Comparison of ENCODE assay signal across 1 cellular context in the genomic region with DNA sequence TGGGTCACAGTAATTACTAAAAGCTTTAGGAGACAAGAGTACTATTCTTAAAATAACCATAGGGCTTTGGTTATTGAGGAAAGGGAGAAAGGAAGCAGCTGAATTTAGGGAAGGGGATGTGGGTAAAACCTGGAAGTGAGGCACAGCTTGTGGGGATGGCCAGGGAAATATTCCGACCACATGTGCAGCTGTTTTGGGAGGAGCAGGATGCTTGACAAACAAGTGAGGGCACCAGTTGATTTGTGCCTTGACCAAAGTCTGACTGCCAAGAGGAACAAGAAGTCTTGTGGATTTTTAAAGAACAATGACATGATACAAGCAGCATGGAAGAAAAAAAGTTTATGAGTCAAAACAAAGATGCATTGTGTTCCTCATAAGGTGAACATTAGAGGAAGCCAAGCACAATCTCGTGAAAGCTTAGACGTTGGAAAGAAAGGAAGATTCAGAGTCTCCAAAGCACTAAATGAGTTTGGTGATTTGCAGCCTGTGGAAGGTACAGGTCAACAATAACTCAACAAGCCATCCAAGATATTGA.
TF ChIP-seq lines count a peak whose summit lies in the region.

No MANE protein-coding gene starts in this region.

TF ChIP-seq in H1, 55 proteins besides CTCF, POLR2A, EP300 and RAD21 (continued from another document):
- TF ChIP-seq POU5F1 (IDR thresholded peaks at IDR 0.05; ENCODE audit: low read depth, low read length): no peak
- TF ChIP-seq HDAC6 (IDR thresholded peaks at IDR 0.05; ENCODE audit: low read depth, low read length): no peak
- TF ChIP-seq NRF1 (IDR thresholded peaks at IDR 0.05; ENCODE audit: low read depth, low read length): no peak
- no peak for TF ChIP-seq GTF2F1 (IDR thresholded peaks at IDR 0.05; ENCODE audit: borderline replicate concordance, low read depth, low read length)
- no peak for TF ChIP-seq ZNF274 (IDR thresholded peaks at IDR 0.05; ENCODE audit: borderline replicate concordance, extremely low read depth, low read length)
- no peak for TF ChIP-seq TEAD4 (IDR thresholded peaks at IDR 0.05; ENCODE audit: low read depth, low read length)
- TF ChIP-seq YY1 (IDR thresholded peaks at IDR 0.05; ENCODE audit: low read depth, low read length): no peak
- TF ChIP-seq CHD1 (IDR thresholded peaks at IDR 0.05; ENCODE audit: low read depth, low read length): no peak
- no peak for TF ChIP-seq KDM1A (IDR thresholded peaks at IDR 0.05; ENCODE audit: borderline replicate concordance, low read length)
- TF ChIP-seq, protein P1, sequence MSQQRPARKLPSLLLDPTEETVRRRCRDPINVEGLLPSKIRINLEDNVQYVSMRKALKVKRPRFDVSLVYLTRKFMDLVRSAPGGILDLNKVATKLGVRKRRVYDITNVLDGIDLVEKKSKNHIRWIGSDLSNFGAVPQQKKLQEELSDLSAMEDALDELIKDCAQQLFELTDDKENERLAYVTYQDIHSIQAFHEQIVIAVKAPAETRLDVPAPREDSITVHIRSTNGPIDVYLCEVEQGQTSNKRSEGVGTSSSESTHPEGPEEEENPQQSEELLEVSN (IDR thresholded peaks at IDR 0.05): no peak
- TF ChIP-seq, protein P2, sequence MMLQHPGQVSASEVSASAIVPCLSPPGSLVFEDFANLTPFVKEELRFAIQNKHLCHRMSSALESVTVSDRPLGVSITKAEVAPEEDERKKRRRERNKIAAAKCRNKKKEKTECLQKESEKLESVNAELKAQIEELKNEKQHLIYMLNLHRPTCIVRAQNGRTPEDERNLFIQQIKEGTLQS (IDR thresholded peaks at IDR 0.05; ENCODE audit: insufficient read depth, low read depth, low read length): no peak
- TF ChIP-seq SP2 (IDR thresholded peaks at IDR 0.05; ENCODE audit: low read length): no peak
- TF ChIP-seq GABPA (IDR thresholded peaks at IDR 0.05; ENCODE audit: borderline replicate concordance, insufficient read depth, low read length): no peak
